9 cellular contexts compared by ENCODE assay signal in genomic region chr22:19723990-19724827, GRCh38. TPM values are rescaled to one million over a fixed set of nuclear protein-coding genes. Genes with fewer than 3 reads are reported as not detected.
DNase-seq lines count a peak whose midpoint lies in the region; ATAC-seq and TF ChIP-seq lines count a peak whose summit lies in the region.
"Had no signal": no experiment of that assay in that cellular context is flagged by ENCODE, and none has a peak within 500 bp of the region (broad histone marks: within the 10 kb centered on the region; RNA-seq: fewer than 3 reads in every experiment).

No MANE protein-coding gene starts in this region.

- TF ChIP-seq POLR2A in spleen (IDR thresholded peaks at IDR 0.05): no peak

- no peak for ATAC-seq in HG03342 (IDR thresholded peaks at IDR 0.05; ENCODE audit: unreplicated experiment)

- no peak overlapping the region; the same call in 1 of the 2 replicates for H3K4me3 ChIP-seq in HAP-1
- peak overlapping the region in 7 of 8 donors; percentile 10 to 64 (median 26) for H3K4me3 ChIP-seq in spleen
- no peak overlapping the region for H3K4me3 ChIP-seq in tibial artery

- in situ Hi-C loops in HAP-1 (cut with MboI; ENCODE audit: low sequenced_read_pairs): no loop called here

- H3K27ac ChIP-seq in spleen: no peak overlapping the region
- H3K27ac ChIP-seq in tibial artery: no peak overlapping the region
- H3K27ac ChIP-seq: brain microvascular endothelial cell had no signal

- H3K27ac Mint-ChIP-seq in T-helper 2 cell treated with Interferon-gamma antibody and Interleukin-4, amounts not matched to agents 5 μg/mL and 100 μg/mL, for 36 hours: no peak overlapping the region
- peak overlapping the region; percentile 66 for H3K27ac Mint-ChIP-seq in glutamatergic neuron (ENCODE audit: unreplicated experiment)

- H3K27me3 Mint-ChIP-seq in T-helper 2 cell treated with Interferon-gamma antibody and Interleukin-4, amounts not matched to agents 5 μg/mL and 100 μg/mL, for 36 hours (ENCODE audit: low read depth): peaks cover 46% of the 10 kb centered on the region
- H3K27me3 Mint-ChIP-seq in glutamatergic neuron (ENCODE audit: unreplicated experiment): peaks cover 60% of the 10 kb centered on the region

- H3K4me1 ChIP-seq in HAP-1: peaks cover 6% of the 10 kb centered on the region
- H3K4me1 ChIP-seq in spleen: peaks cover 12 to 34% (median 25%) of the 10 kb centered on the region in 6 donors
- H3K4me1 ChIP-seq in tibial artery: peaks cover 0 to 12% (median 6%) of the 10 kb centered on the region in 4 donors

- H3K36me3 ChIP-seq in HAP-1 (replicated peaks): peaks cover 19% of the 10 kb centered on the region
- peaks cover 0 to 48% (median 4%) of the 10 kb centered on the region in 6 donors for H3K36me3 ChIP-seq in spleen
- H3K36me3 ChIP-seq in tibial artery: peaks cover 0 to 32% (median 32%) of the 10 kb centered on the region in 3 donors

- peak; percentile 22 for TF ChIP-seq CTCF in glutamatergic neuron (IDR thresholded peaks at IDR 0.05; ENCODE audit: partially characterized antibody, unreplicated experiment)
- TF ChIP-seq CTCF in spleen (IDR thresholded peaks at IDR 0.05 in 8 of 11, conservative IDR thresholded peaks at IDR 0.05 in 3 of 11): peak in 1 of 11 experiments; percentile 3
- no peak for TF ChIP-seq CTCF in tibial artery (IDR thresholded peaks at IDR 0.05)

- no peaks in the 10 kb centered on the region for H3K9me3 ChIP-seq in HAP-1
- no peaks in the 10 kb centered on the region for H3K9me3 ChIP-seq in spleen
- no peaks in the 10 kb centered on the region for H3K9me3 ChIP-seq in tibial artery

- peak; percentile 40 to 73 for DNase-seq in HAP-1 (ENCODE audit: low spot score in 2 of 2)
- DNase-seq in T-helper 2 cell treated with Interferon-gamma antibody and Interleukin-4, amounts not matched to agents 5 μg/mL and 100 μg/mL, for 36 hours (ENCODE audit: low spot score): no peak
- DNase-seq in glutamatergic neuron: peak; percentile 85
- DNase-seq in spleen: no peak
- DNase-seq in hippocampal formation (lab: John Stamatoyannopoulos, UW): no peak
- DNase-seq in putamen (ENCODE audit: low spot score): no peak
- DNase-seq in tibial artery: no peak

- H3K4me1 Mint-ChIP-seq in T-helper 2 cell treated with Interferon-gamma antibody and Interleukin-4, amounts not matched to agents 5 μg/mL and 100 μg/mL, for 36 hours (ENCODE audit: low read depth): no peaks in the 10 kb centered on the region
- peaks cover 7% of the 10 kb centered on the region for H3K4me1 Mint-ChIP-seq in glutamatergic neuron (ENCODE audit: low read depth, unreplicated experiment)

- peak overlapping the region; percentile 43 for H3K4me3 Mint-ChIP-seq in T-helper 2 cell treated with Interferon-gamma antibody and Interleukin-4, amounts not matched to agents 5 μg/mL and 100 μg/mL, for 36 hours
- peak overlapping the region; percentile 80 for H3K4me3 Mint-ChIP-seq in glutamatergic neuron (ENCODE audit: unreplicated experiment)

- 12 to 20% (median 19%) methylated on average over 45 to 88 of the region's 88 CpGs for WGBS in spleen, 5 donors

- H3K27me3 ChIP-seq in HAP-1 (ENCODE audit: low read depth): peaks cover 19% of the 10 kb centered on the region
- peaks cover 0 to 75% (median 42%) of the 10 kb centered on the region in 7 donors for H3K27me3 ChIP-seq in spleen (replicated peaks in 1 of 7)
- H3K27me3 ChIP-seq in tibial artery: no peaks in the 10 kb centered on the region
- H3K27me3 ChIP-seq: brain microvascular endothelial cell had no signal

- H3K36me3 Mint-ChIP-seq in T-helper 2 cell treated with Interferon-gamma antibody and Interleukin-4, amounts not matched to agents 5 μg/mL and 100 μg/mL, for 36 hours (ENCODE audit: low read depth): no peaks in the 10 kb centered on the region
- H3K36me3 Mint-ChIP-seq in glutamatergic neuron (ENCODE audit: unreplicated experiment): peaks cover 8% of the 10 kb centered on the region

- intact Hi-C loops in spleen (cut with DNase I; ENCODE audit: low total_unique reads): no loop called here
- intact Hi-C loops in tibial artery (cut with DNase I; ENCODE audit: low total_unique reads): loop anchor here (10.0 kb wide), 1 partner anchor 131 kb away; the partner anchor contains the start of genes GNB1L and RTL10

- no peaks in the 10 kb centered on the region for H3K9me3 Mint-ChIP-seq in T-helper 2 cell treated with Interferon-gamma antibody and Interleukin-4, amounts not matched to agents 5 μg/mL and 100 μg/mL, for 36 hours
- peaks cover 29% of the 10 kb centered on the region for H3K9me3 Mint-ChIP-seq in glutamatergic neuron (ENCODE audit: unreplicated experiment)

RNA-seq across cellular contexts. Expression of gene GP1BB, which starts 0.9 kb away (rescaled TPM):
- 8.3 TPM for total RNA-seq in glutamatergic neuron (ENCODE audit: unreplicated experiment)
- total RNA-seq in spleen: 10 to 100 TPM in 6 of 7 donors, 1 to 10 TPM in 1; 6.9 to 25.4 (median 16.5) TPM
- 1 to 10 TPM; 4.2 to 5.1 (median 4.8) TPM for polyA plus RNA-seq in spleen

RNA-seq across cellular contexts. Expression of gene SEPTIN5, which starts 9.9 kb away (rescaled TPM):
- total RNA-seq in glutamatergic neuron (ENCODE audit: unreplicated experiment): 96.0 TPM
- 10 to 100 TPM in 6 of 7 donors, 1 to 10 TPM in 1; 9.2 to 19.2 (median 13.1) TPM for total RNA-seq in spleen
- 1 to 10 TPM; 4.0 to 7.5 (median 4.3) TPM for polyA plus RNA-seq in spleen

RNA-seq across cellular contexts. Expression of gene TBX1, which starts 36.4 kb away (rescaled TPM):
- total RNA-seq in glutamatergic neuron (ENCODE audit: unreplicated experiment) (2.4 TPM), spleen (10 to 100 TPM in 1 of 7 donors, 1 to 10 TPM in 3, under 1 TPM in 3; 0.23 to 10.5 (median 3.1) TPM)
- under 1 TPM; 0.17 to 0.71 (median 0.61) TPM for polyA plus RNA-seq in spleen

Comparison
In these comparisons a context has a peak if more than half of its experiments do, and no peak if none do; other contexts are left out.
1. DNase-seq: peak in HAP-1 (2 of 2) and glutamatergic neuron (single experiment); none in T-helper 2 cell treated with Interferon-gamma antibody and Interleukin-4, amounts not matched to agents 5 μg/mL and 100 μg/mL, for 36 hours (single experiment), spleen (single experiment), hippocampal formation (0 of 2), putamen (single experiment) and tibial artery (0 of 2).
2. H3K4me3 ChIP-seq: peak in spleen (7 of 8); none in HAP-1 (single experiment) and tibial artery (0 of 2).